Comparison of ENCODE assay signal across 1 cellular context in the genomic region with DNA sequence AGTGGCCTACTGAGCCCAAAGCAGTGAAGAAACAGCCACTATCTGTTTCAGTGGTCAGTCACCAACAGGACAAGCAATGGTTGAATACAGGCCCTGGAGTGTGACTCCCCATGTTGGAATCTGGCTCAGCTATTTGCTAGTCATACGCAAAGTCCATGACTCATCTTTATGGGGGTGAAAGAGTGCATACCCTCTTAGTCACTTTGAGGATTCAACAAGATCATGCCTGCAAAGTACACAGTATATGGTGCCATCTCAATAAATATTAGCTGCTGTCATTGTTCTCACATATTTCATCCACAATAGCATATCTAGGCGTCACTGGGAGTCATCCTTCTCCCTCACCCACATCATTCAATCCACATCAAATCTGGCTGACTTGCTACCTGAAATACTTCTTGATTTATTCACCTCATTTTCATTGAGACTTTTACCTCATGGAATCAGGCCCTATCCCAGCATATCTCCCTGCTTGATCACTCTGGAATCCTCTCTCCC.
TF ChIP-seq lines count a peak whose summit lies in the region.

No MANE protein-coding gene starts in this region.

TF ChIP-seq in HCT116, 20 proteins besides CTCF, POLR2A, EP300 and RAD21 (continued from another document):
- TF ChIP-seq, protein P1, sequence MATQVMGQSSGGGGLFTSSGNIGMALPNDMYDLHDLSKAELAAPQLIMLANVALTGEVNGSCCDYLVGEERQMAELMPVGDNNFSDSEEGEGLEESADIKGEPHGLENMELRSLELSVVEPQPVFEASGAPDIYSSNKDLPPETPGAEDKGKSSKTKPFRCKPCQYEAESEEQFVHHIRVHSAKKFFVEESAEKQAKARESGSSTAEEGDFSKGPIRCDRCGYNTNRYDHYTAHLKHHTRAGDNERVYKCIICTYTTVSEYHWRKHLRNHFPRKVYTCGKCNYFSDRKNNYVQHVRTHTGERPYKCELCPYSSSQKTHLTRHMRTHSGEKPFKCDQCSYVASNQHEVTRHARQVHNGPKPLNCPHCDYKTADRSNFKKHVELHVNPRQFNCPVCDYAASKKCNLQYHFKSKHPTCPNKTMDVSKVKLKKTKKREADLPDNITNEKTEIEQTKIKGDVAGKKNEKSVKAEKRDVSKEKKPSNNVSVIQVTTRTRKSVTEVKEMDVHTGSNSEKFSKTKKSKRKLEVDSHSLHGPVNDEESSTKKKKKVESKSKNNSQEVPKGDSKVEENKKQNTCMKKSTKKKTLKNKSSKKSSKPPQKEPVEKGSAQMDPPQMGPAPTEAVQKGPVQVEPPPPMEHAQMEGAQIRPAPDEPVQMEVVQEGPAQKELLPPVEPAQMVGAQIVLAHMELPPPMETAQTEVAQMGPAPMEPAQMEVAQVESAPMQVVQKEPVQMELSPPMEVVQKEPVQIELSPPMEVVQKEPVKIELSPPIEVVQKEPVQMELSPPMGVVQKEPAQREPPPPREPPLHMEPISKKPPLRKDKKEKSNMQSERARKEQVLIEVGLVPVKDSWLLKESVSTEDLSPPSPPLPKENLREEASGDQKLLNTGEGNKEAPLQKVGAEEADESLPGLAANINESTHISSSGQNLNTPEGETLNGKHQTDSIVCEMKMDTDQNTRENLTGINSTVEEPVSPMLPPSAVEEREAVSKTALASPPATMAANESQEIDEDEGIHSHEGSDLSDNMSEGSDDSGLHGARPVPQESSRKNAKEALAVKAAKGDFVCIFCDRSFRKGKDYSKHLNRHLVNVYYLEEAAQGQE (IDR thresholded peaks at IDR 0.05; ENCODE audit: low read depth), result no peak
- TF ChIP-seq ATF3 (IDR thresholded peaks at IDR 0.05), result no peak; the same call in 1 of the 2 replicates
- peak; percentile 49 for TF ChIP-seq POLR2AphosphoS5 (IDR thresholded peaks at IDR 0.05; ENCODE audit: low read depth, low read length)
- TF ChIP-seq SIN3A (IDR thresholded peaks at IDR 0.05; ENCODE audit: low read depth), result peak; percentile 36; the same call in 1 of the 2 replicates
- peak; percentile 96 for TF ChIP-seq CBX3 (IDR thresholded peaks at IDR 0.05; ENCODE audit: low read depth)
- no peak for TF ChIP-seq ELF1 (IDR thresholded peaks at IDR 0.05; ENCODE audit: borderline replicate concordance, low read depth)
- peak; percentile 99 for TF ChIP-seq JUND (IDR thresholded peaks at IDR 0.05)
- TF ChIP-seq YY1 (IDR thresholded peaks at IDR 0.05; ENCODE audit: extremely low read depth, insufficient replicate concordance, low read depth, low read length), result no peak
